Comparison of ENCODE assay signal across 8 cellular contexts in the genomic region with DNA sequence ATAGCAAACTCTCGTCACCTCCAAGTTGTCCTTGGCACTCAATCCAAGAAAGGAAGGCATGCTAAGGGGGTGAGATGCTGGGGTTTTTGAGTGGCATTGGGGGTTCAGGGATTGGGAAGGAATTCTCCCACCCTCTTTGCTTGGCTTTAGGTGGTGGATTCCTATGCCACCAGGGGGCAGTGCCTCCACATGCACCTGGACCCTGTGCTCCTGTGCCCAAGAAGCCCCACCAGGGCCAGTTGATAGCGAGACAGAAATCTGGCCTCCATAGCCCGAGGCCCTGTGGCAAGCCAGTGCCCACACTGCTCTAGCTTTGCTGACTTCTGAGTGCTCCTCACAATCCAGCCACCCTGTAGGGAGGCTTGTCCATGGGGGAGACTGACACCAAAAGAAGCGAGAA. TPM values are rescaled to one million over a fixed set of nuclear protein-coding genes. Genes with fewer than 3 reads are reported as not detected.
DNase-seq lines count a peak whose midpoint lies in the region; ATAC-seq and TF ChIP-seq lines count a peak whose summit lies in the region.

No MANE protein-coding gene starts in this region.

- H3K4me1 ChIP-seq in smooth muscle cell (ENCODE audit: low read depth): no peaks in the 10 kb centered on the region

- H3K4me3 ChIP-seq in LNCaP clone FGC (ENCODE audit: low read depth, low read length) (no peak overlapping the region), cardiac fibroblast (replicated peaks in 1 of 2; ENCODE audit: low read depth in 2 of 2, low read length in 2 of 2) (no peak overlapping the region), smooth muscle cell (no peak overlapping the region)

- TF ChIP-seq CTCF in LNCaP clone FGC (IDR thresholded peaks at IDR 0.05; ENCODE audit: control insufficient read depth, extremely low read depth, insufficient read depth) (peak; percentile 50), cardiac fibroblast (IDR thresholded peaks at IDR 0.05; ENCODE audit: low read depth, low read length) (peak; percentile 28), smooth muscle cell (IDR thresholded peaks at IDR 0.05; ENCODE audit: borderline replicate concordance, insufficient read depth, poor library complexity, severe bottlenecking) (peak; percentile 39)

- H3K27ac ChIP-seq in smooth muscle cell (ENCODE audit: low read depth): no peak overlapping the region

- no peaks in the 10 kb centered on the region for H3K9me3 ChIP-seq in smooth muscle cell (replicated peaks; ENCODE audit: low read depth)

- DNase-seq in 8988T: peak; percentile 35
- peak; percentile 21 for DNase-seq in ELR (ENCODE audit: low read depth)
- no peak for DNase-seq in LNCaP clone FGC (ENCODE audit: low read depth)
- DNase-seq in cardiac fibroblast (ENCODE audit: low read depth in 2 of 2): peak; percentile 13 to 18
- DNase-seq in smooth muscle cell (lab: John Stamatoyannopoulos, UW; ENCODE audit: unreplicated experiment): no peak
- DNase-seq in NCI-H187 treated with DMSO at 0.1 percent for 48 hours (lab: John Stamatoyannopoulos, UW): no peak
- DNase-seq in kidney glomerular epithelial cell (lab: John Stamatoyannopoulos, UW): no peak

- 66% methylated on average over 4 of the region's 4 CpGs for WGBS in smooth muscle cell (ENCODE audit: low lambda C conversion rate)

- H3K9ac ChIP-seq in smooth muscle cell (ENCODE audit: low read depth): no peak overlapping the region

- H3K27me3 ChIP-seq in smooth muscle cell (ENCODE audit: low read depth): no peaks in the 10 kb centered on the region

- no peaks in the 10 kb centered on the region for H4K20me1 ChIP-seq in smooth muscle cell (ENCODE audit: low read depth)

- H3F3A ChIP-seq in smooth muscle cell (ENCODE audit: low read depth): no peaks in the 10 kb centered on the region

- no peak overlapping the region for H2AFZ ChIP-seq in smooth muscle cell (ENCODE audit: low read depth)

- no peak for ATAC-seq in HG03571 (IDR thresholded peaks at IDR 0.05; ENCODE audit: unreplicated experiment)

- H3K79me2 ChIP-seq in smooth muscle cell (ENCODE audit: low read depth): no peaks in the 10 kb centered on the region

- H3K36me3 ChIP-seq in smooth muscle cell (ENCODE audit: low read depth): no peaks in the 10 kb centered on the region

- no peak overlapping the region for H3K4me2 ChIP-seq in smooth muscle cell

RNA-seq across cellular contexts. Expression of gene FATE1, which starts 2.0 kb away (rescaled TPM):
- not detected in 2 replicates for total RNA-seq in smooth muscle cell
- not detected in 2 replicates for polyA plus RNA-seq in smooth muscle cell

RNA-seq across cellular contexts. Expression of gene PRRG3, which starts 18.6 kb away (rescaled TPM):
- 0.09 and 0.67 TPM in 2 replicates for total RNA-seq in smooth muscle cell
- polyA plus RNA-seq in smooth muscle cell: 1.0 and 2.6 TPM in 2 replicates

RNA-seq across cellular contexts. Expression of gene CNGA2, which starts 20.7 kb away (rescaled TPM):
- not detected in 2 replicates for total RNA-seq in smooth muscle cell
- polyA plus RNA-seq in smooth muscle cell: not detected in 2 replicates

Comparison
In these comparisons a context has a peak if more than half of its experiments do, and no peak if none do; other contexts are left out.
1. DNase-seq: peak in 8988T (single experiment), ELR (single experiment) and cardiac fibroblast (2 of 2); none in LNCaP clone FGC (single experiment), smooth muscle cell (single experiment), NCI-H187 treated with DMSO at 0.1 percent for 48 hours (single experiment) and kidney glomerular epithelial cell (single experiment).
2. Peak in every context shown above with its lines, with median percentiles within 50 percentile points of each other: CTCF ChIP-seq.